In genomic region chr9:91060520-91061343, GRCh38 we compare ENCODE assay signal across 8 cellular contexts.
A peak's percentile ranks its signal among the peaks of the same experiment; 100 is the strongest.
DNase-seq lines count a peak whose midpoint lies in the region; ATAC-seq and TF ChIP-seq lines count a peak whose summit lies in the region.

No MANE protein-coding gene starts in this region.

- H4K8ac ChIP-seq in mesenchymal stem cell (ENCODE audit: low read length) = no peak overlapping the region

- peaks cover 10% of the 10 kb centered on the region for H3K36me3 Mint-ChIP-seq in MCF 10A (ENCODE audit: insufficient read depth, unreplicated experiment)

- no peak overlapping the region for H2AFZ ChIP-seq in mesenchymal stem cell (ENCODE audit: low read depth, low read length)

- no peaks in the 10 kb centered on the region for H3K36me3 ChIP-seq in mesenchymal stem cell (ENCODE audit: control insufficient read depth in 1 of 2, insufficient read depth in 2 of 2, low read depth in 1 of 2, low read length in 2 of 2)

- TF ChIP-seq CTCF in AG10803 (conservative IDR thresholded peaks at IDR 0.05; ENCODE audit: low read length) (no peak), MCF 10A (IDR thresholded peaks at IDR 0.05; ENCODE audit: unreplicated experiment) (no peak)

- H2BK12ac ChIP-seq in mesenchymal stem cell (ENCODE audit: low read length in 2 of 2) = no peak overlapping the region

- no peak overlapping the region for H4K91ac ChIP-seq in mesenchymal stem cell (ENCODE audit: low read length)

- no peak overlapping the region for H2BK120ac ChIP-seq in mesenchymal stem cell (ENCODE audit: low read depth, low read length)

- CTCF ChIA-PET in MCF 10A (lab: Yijun Ruan, JAX) = interaction anchor here (0.6 to 1.9 kb wide), 7 partner anchors 10 to 145 kb away, joined by 3 to 8 read pairs (median 3); no protein-coding TSS in a partner anchor

- H3K9ac ChIP-seq in mesenchymal stem cell (ENCODE audit: low read length) = peak overlapping the region; percentile 83

- peaks cover 45% of the 10 kb centered on the region for H3K4me1 Mint-ChIP-seq in MCF 10A (ENCODE audit: insufficient read depth, unreplicated experiment)

- no peak overlapping the region for H3K4me2 ChIP-seq in mesenchymal stem cell (ENCODE audit: low read length, poor library complexity, severe bottlenecking)

- H3K79me1 ChIP-seq in mesenchymal stem cell (replicated peaks; ENCODE audit: low read length, poor library complexity, severe bottlenecking) = no peaks in the 10 kb centered on the region

- H3K4me3 ChIP-seq in AG10803 (ENCODE audit: low read length) (peak overlapping the region; percentile 34), mesenchymal stem cell (ENCODE audit: insufficient read depth in 1 of 2, low read depth in 1 of 2, low read length in 2 of 2) (peak overlapping the region in 1 of 2 experiments; percentile 2)

- H3K18ac ChIP-seq in mesenchymal stem cell (ENCODE audit: low read depth in 1 of 2, low read length in 2 of 2) = peak overlapping the region in 1 of 2 experiments; percentile 5

- H3K27me3 ChIP-seq in mesenchymal stem cell (ENCODE audit: control insufficient read depth in 1 of 2, insufficient read depth in 1 of 2, low read length in 2 of 2) = no peaks in the 10 kb centered on the region

- H3K27ac ChIP-seq in mesenchymal stem cell (ENCODE audit: low read length, poor library complexity, severe bottlenecking) = peak overlapping the region; percentile 41

- H2BK15ac ChIP-seq in mesenchymal stem cell (ENCODE audit: low read depth, poor library complexity, severe bottlenecking) = no peak overlapping the region

- H3K27me3 Mint-ChIP-seq in MCF 10A (ENCODE audit: insufficient read depth, unreplicated experiment) = no peaks in the 10 kb centered on the region

- H3K23ac ChIP-seq in mesenchymal stem cell (ENCODE audit: low read length in 2 of 2) = no peak overlapping the region

- H3K4me1 ChIP-seq in mesenchymal stem cell (ENCODE audit: control insufficient read depth, insufficient read depth, low read depth, low read length) = peaks cover 2% of the 10 kb centered on the region

- H3K4ac ChIP-seq in mesenchymal stem cell (ENCODE audit: low read depth in 1 of 2, low read length in 2 of 2) = peak overlapping the region in 1 of 2 experiments; percentile 54

- BruUV-seq in MCF 10A (replicated peaks; lab: Mats Ljungman, UMichigan) = no TSS peak

- H3K4me3 Mint-ChIP-seq in MCF 10A (ENCODE audit: unreplicated experiment) = peak overlapping the region; percentile 63

- no peaks in the 10 kb centered on the region for H3K9me3 ChIP-seq in mesenchymal stem cell (ENCODE audit: control insufficient read depth, low read length)

- H2AK5ac ChIP-seq in mesenchymal stem cell (ENCODE audit: low read length, severe bottlenecking) = no peak overlapping the region

- DNase-seq in AG10803 (ENCODE audit: low read depth) = peak; percentile 97
- DNase-seq in MV-4-11 (lab: John Stamatoyannopoulos, UW) = peak; percentile 34
- DNase-seq in MCF 10A (ENCODE audit: unreplicated experiment) = peak; percentile 99
- DNase-seq in mesenchymal stem cell = peak; percentile 98
- DNase-seq in SIG-M5 treated with dmso at 0.1 percent for 504 hours (lab: John Stamatoyannopoulos, UW; ENCODE audit: unreplicated experiment) = no peak
- no peak for DNase-seq in NOMO-1 treated with dmso at 0.1 percent for 144 hours (lab: John Stamatoyannopoulos, UW; ENCODE audit: unreplicated experiment)

- intact Hi-C loops in MCF 10A (cut with micrococcal nuclease) = loop anchor here (1.0 to 2.0 kb wide), 2 partner anchors 60 to 137 kb away; no protein-coding TSS in a partner anchor

- WGBS in mesenchymal stem cell = 36% methylated on average over 7 of the region's 8 CpGs

- POLR2A ChIA-PET in MCF 10A (lab: Yijun Ruan, JAX) = interaction anchor here (0.6 to 3.4 kb wide), 45 partner anchors 11 to 372 kb away, joined by 3 to 22 read pairs (median 4); partner anchors contain the start of gene NFIL3

- H3K14ac ChIP-seq in mesenchymal stem cell (ENCODE audit: low read length in 2 of 2) = no peak overlapping the region

- ATAC-seq in HG02938 (IDR thresholded peaks at IDR 0.05; ENCODE audit: unreplicated experiment) (no peak), HG02571 (IDR thresholded peaks at IDR 0.05; ENCODE audit: unreplicated experiment) (no peak)

- no peak overlapping the region for H2BK5ac ChIP-seq in mesenchymal stem cell (ENCODE audit: low read depth, low read length, poor library complexity, severe bottlenecking)

- H3K27ac Mint-ChIP-seq in MCF 10A (ENCODE audit: low read depth, unreplicated experiment) = peak overlapping the region; percentile 98

- no peaks in the 10 kb centered on the region for H3K9me3 Mint-ChIP-seq in MCF 10A (ENCODE audit: unreplicated experiment)

Comparison
In these comparisons a context has a peak if more than half of its experiments do, and no peak if none do; other contexts are left out.
1. DNase-seq: peak in AG10803 (single experiment), MV-4-11 (single experiment), MCF 10A (single experiment) and mesenchymal stem cell (single experiment); none in SIG-M5 treated with dmso at 0.1 percent for 504 hours (single experiment) and NOMO-1 treated with dmso at 0.1 percent for 144 hours (single experiment).